8 cellular contexts compared by ENCODE assay signal in genomic region chr4:184473515-184474260, GRCh38. TPM values are rescaled to one million over a fixed set of nuclear protein-coding genes. Genes with fewer than 3 reads are reported as not detected.
DNase-seq lines count a peak whose midpoint lies in the region; ATAC-seq and TF ChIP-seq lines count a peak whose summit lies in the region.

No MANE protein-coding gene starts in this region.

- peak overlapping the region; percentile 99 for H3K27ac Mint-ChIP-seq in activated naive CD8-positive, alpha-beta T cell

- H3K9me3 Mint-ChIP-seq in activated naive CD8-positive, alpha-beta T cell (ENCODE audit: low read depth), result no peaks in the 10 kb centered on the region

- no peaks in the 10 kb centered on the region for H3K27me3 Mint-ChIP-seq in activated naive CD8-positive, alpha-beta T cell

- DNase-seq in EL (peak; percentile 34), RWPE2 (ENCODE audit: low spot score) (no peak), cardiac muscle cell (ENCODE audit: low read depth in 1 of 2, low spot score in 1 of 2) (peak; percentile 47 to 63), posterior cingulate gyrus (peak in 7 of 10 donors; percentile 29 to 89 (median 55)), superior temporal gyrus (ENCODE audit: extremely low spot score) (no peak)

- H3K4me3 ChIP-seq in RWPE2 (ENCODE audit: severe bottlenecking) (peak overlapping the region; percentile 83), cardiac muscle cell (peak overlapping the region; percentile 53)

- H3K36me3 Mint-ChIP-seq in activated naive CD8-positive, alpha-beta T cell, result peaks cover 10% of the 10 kb centered on the region

- ATAC-seq in HG02571 (IDR thresholded peaks at IDR 0.05; ENCODE audit: unreplicated experiment) (peak; percentile 1), RWPE2 (ENCODE audit: low read depth) (no peak), GM19328 (IDR thresholded peaks at IDR 0.05; ENCODE audit: unreplicated experiment) (no peak)

- H3K36me3 ChIP-seq in RWPE2 (ENCODE audit: low read depth), result no peaks in the 10 kb centered on the region
- H3K36me3 ChIP-seq in cardiac muscle cell, result no peaks in the 10 kb centered on the region

- intact Hi-C loops in posterior cingulate gyrus (cut with DNase I), result loop anchor here (1.0 to 10.0 kb wide), 6 partner anchors 64 to 209 kb away; partner anchors contain the start of genes CASP3 and PRIMPOL

- no peak for TF ChIP-seq CTCF in RWPE2 (IDR thresholded peaks at IDR 0.05; ENCODE audit: poor library complexity, severe bottlenecking)
- TF ChIP-seq CTCF in cardiac muscle cell (IDR thresholded peaks at IDR 0.05; ENCODE audit: low read depth, low read length), result no peak

- H3K4me1 ChIP-seq in RWPE2 (ENCODE audit: insufficient read depth, poor library complexity, severe bottlenecking) (peaks cover 4% of the 10 kb centered on the region), cardiac muscle cell (ENCODE audit: low read depth) (peaks cover 6% of the 10 kb centered on the region)

- H3K27me3 ChIP-seq in RWPE2 (ENCODE audit: insufficient read depth, poor library complexity, severe bottlenecking) (no peaks in the 10 kb centered on the region), cardiac muscle cell (no peaks in the 10 kb centered on the region)

- peaks cover 60% of the 10 kb centered on the region for H3K4me1 Mint-ChIP-seq in activated naive CD8-positive, alpha-beta T cell (ENCODE audit: low read depth)

- H3K9me3 ChIP-seq in RWPE2 (ENCODE audit: severe bottlenecking) (no peaks in the 10 kb centered on the region), cardiac muscle cell (ENCODE audit: low read depth) (no peaks in the 10 kb centered on the region)

- peak overlapping the region; percentile 100 for H3K4me3 Mint-ChIP-seq in activated naive CD8-positive, alpha-beta T cell

- H3K27ac ChIP-seq in RWPE2 (ENCODE audit: poor library complexity, severe bottlenecking) (peak overlapping the region; percentile 83), cardiac muscle cell (peak overlapping the region; percentile 94)

RNA-seq across cellular contexts. Expression of gene IRF2, which starts 0.7 kb away (rescaled TPM):
- total RNA-seq in cardiac muscle cell, result 11.8 and 12.0 TPM in 2 replicates
- 4.0 and 9.3 TPM in 2 replicates for polyA plus RNA-seq in cardiac muscle cell

Comparison
In these comparisons a context has a peak if more than half of its experiments do, and no peak if none do; other contexts are left out.
1. DNase-seq: peak in EL (single experiment), cardiac muscle cell (2 of 2) and posterior cingulate gyrus (7 of 10); none in RWPE2 (single experiment) and superior temporal gyrus (single experiment).